Comparison of ENCODE assay signal across 11 cellular contexts in genomic region chr6:106746660-106747059, GRCh38.
DNase-seq lines count a peak whose midpoint lies in the region; ATAC-seq and TF ChIP-seq lines count a peak whose summit lies in the region.
"Had no signal": no experiment of that assay in that cellular context is flagged by ENCODE, and none has a peak within 500 bp of the region (broad histone marks: within the 10 kb centered on the region; RNA-seq: fewer than 3 reads in every experiment).

No MANE protein-coding gene starts in this region.

- no peak for TF ChIP-seq POLR2A in testis (IDR thresholded peaks at IDR 0.05)

- TF ChIP-seq CTCF in cardiac fibroblast (IDR thresholded peaks at IDR 0.05; ENCODE audit: low read depth, low read length) (no peak), mucosa of descending colon (IDR thresholded peaks at IDR 0.05) (no peak), testis (IDR thresholded peaks at IDR 0.05) (no peak)

- no peak overlapping the region for H3K4me3 ChIP-seq in cardiac fibroblast (replicated peaks in 1 of 2; ENCODE audit: low read depth in 2 of 2, low read length in 2 of 2)
- H3K4me3 ChIP-seq in mucosa of descending colon: no peak overlapping the region
- no peak overlapping the region for H3K4me3 ChIP-seq in testis
- no peak overlapping the region for H3K4me3 ChIP-seq in effector memory CD4-positive, alpha-beta T cell (ENCODE audit: insufficient read depth, low read depth, low read length, poor library complexity, severe bottlenecking)

- no peaks in the 10 kb centered on the region for H3K27me3 ChIP-seq in testis
- no peaks in the 10 kb centered on the region for H3K27me3 ChIP-seq in effector memory CD4-positive, alpha-beta T cell (replicated peaks; ENCODE audit: control insufficient read depth, insufficient read depth, low read length, poor library complexity, severe bottlenecking)

- H3K4me1 ChIP-seq in mucosa of descending colon (ENCODE audit: low read depth) (peaks cover 35% of the 10 kb centered on the region), testis (no peaks in the 10 kb centered on the region)
- H3K4me1 ChIP-seq in effector memory CD4-positive, alpha-beta T cell (ENCODE audit: control insufficient read depth, insufficient read depth, low read length, poor library complexity, severe bottlenecking): no peaks in the 10 kb centered on the region

- DNase-seq in ELF-1 (ENCODE audit: low read depth, low spot score): peak; percentile 57
- peak; percentile 74 for DNase-seq in NCI-H2107 treated with DMSO at 0.1 percent for 48 hours (lab: John Stamatoyannopoulos, UW; ENCODE audit: unreplicated experiment)
- peak; percentile 43 to 91 for DNase-seq in cardiac fibroblast (ENCODE audit: low read depth in 2 of 2)
- DNase-seq in mucosa of descending colon: peak in 1 of 3 donors; percentile 51
- no peak for DNase-seq in testis
- no peak for DNase-seq in inferior parietal cortex (ENCODE audit: extremely low spot score)
- DNase-seq in HEK293T (ENCODE audit: extremely low spot score): no peak
- no peak for DNase-seq in effector memory CD4-positive, alpha-beta T cell
- DNase-seq: midbrain; NCI-H2227 treated with DMSO at 0.1 percent for 48 hours; stimulated activated CD4-positive, alpha-beta T cell treated with anti-CD3 and anti-CD28 coated beads, Interleukin-2, amount 100 ng/mL, for 24 hours had no signal

- intact Hi-C loops in mucosa of descending colon (cut with DNase I, micrococcal nuclease): no loop called here
- intact Hi-C loops in testis (cut with DNase I; ENCODE audit: low total_unique reads): no loop called here

- POLR2A ChIA-PET in HEK293T (lab: Yijun Ruan, JAX): interaction anchor here (1.2 kb wide), 1 partner anchor 10 kb away, joined by 3 read pairs; no protein-coding TSS in a partner anchor

- WGBS in testis, 2 donors: 68 to 79% methylated on average over 3 of the region's 3 CpGs

- no peak overlapping the region for H3K27ac ChIP-seq in testis
- no peak overlapping the region for H3K27ac ChIP-seq in effector memory CD4-positive, alpha-beta T cell (ENCODE audit: insufficient read depth, low read length, poor library complexity, severe bottlenecking)

- H3K9me3 ChIP-seq in mucosa of descending colon (no peaks in the 10 kb centered on the region), testis (no peaks in the 10 kb centered on the region)
- H3K9me3 ChIP-seq in effector memory CD4-positive, alpha-beta T cell (ENCODE audit: control insufficient read depth, low read length): no peaks in the 10 kb centered on the region

- CTCF ChIA-PET in HEK293T (lab: Yijun Ruan, JAX): interaction anchor here (0.7 to 0.9 kb wide), 2 partner anchors 180 to 251 kb away, joined by 3 to 4 read pairs; no protein-coding TSS in a partner anchor

- peak; percentile 49 for ATAC-seq in mucosa of descending colon

- H3K36me3 ChIP-seq in mucosa of descending colon (ENCODE audit: low read depth) (no peaks in the 10 kb centered on the region), testis (ENCODE audit: low read depth, missing control alignments) (no peaks in the 10 kb centered on the region)
- no peaks in the 10 kb centered on the region for H3K36me3 ChIP-seq in effector memory CD4-positive, alpha-beta T cell (ENCODE audit: control insufficient read depth, insufficient read depth, low read length)

TF ChIP-seq in HEK293T, 16 proteins besides CTCF, POLR2A, EP300 and RAD21:
- TF ChIP-seq SUZ12 (IDR thresholded peaks at IDR 0.05) (no peak), ZNF384 (IDR thresholded peaks at IDR 0.05) (no peak), FOXM1 (IDR thresholded peaks at IDR 0.05; ENCODE audit: borderline replicate concordance) (no peak), HDGF (IDR thresholded peaks at IDR 0.05; ENCODE audit: borderline replicate concordance) (no peak), FOXA1 (IDR thresholded peaks at IDR 0.05) (no peak), ARNT (IDR thresholded peaks at IDR 0.05) (no peak), SP1 (IDR thresholded peaks at IDR 0.05) (no peak)

Comparison
In these comparisons a context has a peak if more than half of its experiments do, and no peak if none do; other contexts are left out.
1. DNase-seq: peak in ELF-1 (single experiment), NCI-H2107 treated with DMSO at 0.1 percent for 48 hours (single experiment) and cardiac fibroblast (2 of 2); none in testis (single experiment), inferior parietal cortex (single experiment), HEK293T (single experiment) and effector memory CD4-positive, alpha-beta T cell (0 of 3).